ENCODE assay signal across 7 cellular contexts in genomic region chr6:32187009-32187709, GRCh38. TPM values are rescaled to one million over a fixed set of nuclear protein-coding genes. Genes with fewer than 3 reads are reported as not detected.
DNase-seq lines count a peak whose midpoint lies in the region; ATAC-seq and TF ChIP-seq lines count a peak whose summit lies in the region.
"Had no signal": no experiment of that assay in that cellular context is flagged by ENCODE, and none has a peak within 500 bp of the region (broad histone marks: within the 10 kb centered on the region; RNA-seq: fewer than 3 reads in every experiment).

No MANE protein-coding gene starts in this region.

- H3K36me3 ChIP-seq in BLaER1 treated with 17β-estradiol and CSF1 and Interleukin-3, amounts not matched to agents 10 nM and 100 nM = peaks cover 44 to 56% (median 51%) of the 10 kb centered on the region in 11 experiments

- no peaks in the 10 kb centered on the region for H3K9me3 ChIP-seq in BLaER1 treated with 17β-estradiol and CSF1 and Interleukin-3, amounts not matched to agents 10 nM and 100 nM (replicated peaks in 1 of 11)

- H3K36me3 Mint-ChIP-seq in T-cell (peaks cover 46% of the 10 kb centered on the region), mesothelial cell of epicardium (peaks cover 20% of the 10 kb centered on the region)

- CTCF ChIA-PET in T-cell (lab: Charles Lee) = no interaction called here

- H3K27me3 Mint-ChIP-seq in T-cell (no peaks in the 10 kb centered on the region), mesothelial cell of epicardium (ENCODE audit: low read depth) (no peaks in the 10 kb centered on the region)

- no peaks in the 10 kb centered on the region for H3K27me3 ChIP-seq in BLaER1 treated with 17β-estradiol and CSF1 and Interleukin-3, amounts not matched to agents 10 nM and 100 nM

- peaks cover 49 to 67% (median 55%) of the 10 kb centered on the region in 10 experiments for H3K4me1 ChIP-seq in BLaER1 treated with 17β-estradiol and CSF1 and Interleukin-3, amounts not matched to agents 10 nM and 100 nM

- peak overlapping the region; percentile 5 to 91 (median 78); a peak in 15 of 20 replicates for H3K4me3 ChIP-seq in BLaER1 treated with 17β-estradiol and CSF1 and Interleukin-3, amounts not matched to agents 10 nM and 100 nM

- H3K9me3 Mint-ChIP-seq in T-cell = no peaks in the 10 kb centered on the region
- no peaks in the 10 kb centered on the region for H3K9me3 Mint-ChIP-seq in mesothelial cell of epicardium

- no peak for DNase-seq in T-cell
- DNase-seq in mesothelial cell of epicardium (ENCODE audit: low spot score in 2 of 2, unreplicated experiment in 2 of 2) = no peak
- no peak for DNase-seq in foreskin melanocyte
- no peak for DNase-seq in NCI-H1417 (lab: John Stamatoyannopoulos, UW)
- DNase-seq in NCI-H2081 treated with DMSO at 0.1 percent for 48 hours (lab: John Stamatoyannopoulos, UW) = no peak
- DNase-seq: cortex of kidney had no signal

- peak overlapping the region; percentile 5 to 96 (median 56); a peak in 19 of 22 replicates for H3K9ac ChIP-seq in BLaER1 treated with 17β-estradiol and CSF1 and Interleukin-3, amounts not matched to agents 10 nM and 100 nM

- POLR2A ChIA-PET in T-cell (lab: Charles Lee) = interaction anchor here in 1 of 2 donors (0.6 kb wide), 1 partner anchor 1320 kb away, joined by 5 read pairs; no protein-coding TSS in a partner anchor

- peak overlapping the region in 10 of 11 experiments; percentile 2 to 55 (median 38); a peak in 15 of 22 replicates for H3K27ac ChIP-seq in BLaER1 treated with 17β-estradiol and CSF1 and Interleukin-3, amounts not matched to agents 10 nM and 100 nM

- H3K4me1 Mint-ChIP-seq in T-cell (peaks cover 51 to 62% (median 52%) of the 10 kb centered on the region in 3 donors), mesothelial cell of epicardium (peaks cover 59% of the 10 kb centered on the region)

- peaks cover 0 to 37% (median 7%) of the 10 kb centered on the region in 11 experiments; a peak in 9 of 22 replicates for H4K20me1 ChIP-seq in BLaER1 treated with 17β-estradiol and CSF1 and Interleukin-3, amounts not matched to agents 10 nM and 100 nM

- H3K27ac Mint-ChIP-seq in T-cell (peak overlapping the region; percentile 95 to 98), mesothelial cell of epicardium (peak overlapping the region; percentile 93)

- ATAC-seq in T-cell (replicated peaks in 1 of 4) = no peak

- H3K4me3 Mint-ChIP-seq in T-cell (peak overlapping the region; percentile 49 to 97 (median 55)), mesothelial cell of epicardium (peak overlapping the region; percentile 22)

- no peak for TF ChIP-seq CTCF in mesothelial cell of epicardium (IDR thresholded peaks at IDR 0.05; ENCODE audit: unreplicated experiment)

- H3K4me2 ChIP-seq in BLaER1 treated with 17β-estradiol and CSF1 and Interleukin-3, amounts not matched to agents 10 nM and 100 nM = peak overlapping the region; percentile 91 to 100 (median 98)

RNA-seq across cellular contexts. Expression of gene PBX2, which starts 2.8 kb away (rescaled TPM):
- 100 to 1,000 TPM; 124 to 171 (median 148) TPM for total RNA-seq in T-cell
- 236 to 250 TPM (median 246 TPM) in 3 replicates for total RNA-seq in mesothelial cell of epicardium

RNA-seq across cellular contexts. Expression of gene AGER, which starts 3.1 kb away (rescaled TPM):
- 10 to 100 TPM; 42.6 to 81.4 (median 67.7) TPM for total RNA-seq in T-cell
- 23.7 to 28.1 TPM (median 27.5 TPM) in 3 replicates for total RNA-seq in mesothelial cell of epicardium

RNA-seq across cellular contexts. Expression of gene GPSM3, which starts 5.3 kb away (rescaled TPM):
- total RNA-seq in T-cell (100 to 1,000 TPM; 267 to 311 (median 274) TPM), mesothelial cell of epicardium (7.6 to 10.1 TPM (median 8.6 TPM) in 3 replicates)

RNA-seq across cellular contexts. Expression of gene RNF5, which starts 9.0 kb away (rescaled TPM):
- total RNA-seq in T-cell (10 to 100 TPM; 23.6 to 49.3 (median 44.6) TPM), mesothelial cell of epicardium (60.7 to 62.8 TPM (median 62.1 TPM) in 3 replicates)

RNA-seq across cellular contexts. Expression of gene AGPAT1, which starts 11.3 kb away (rescaled TPM):
- total RNA-seq in T-cell = 10 to 100 TPM; 23.5 to 34.6 (median 31.0) TPM
- total RNA-seq in mesothelial cell of epicardium = 63.2 to 69.0 TPM (median 64.6 TPM) in 3 replicates

Comparison
In these comparisons a context has a peak if more than half of its experiments do, and no peak if none do; other contexts are left out.
1. RNA of gene GPSM3, which starts 5.3 kb away (total RNA-seq): 267 to 311 TPM in T-cell; 7.6 to 10.1 TPM in mesothelial cell of epicardium; every median in the first group is over 10 times any median in the second.